8 cellular contexts compared by ENCODE assay signal in the genomic region with DNA sequence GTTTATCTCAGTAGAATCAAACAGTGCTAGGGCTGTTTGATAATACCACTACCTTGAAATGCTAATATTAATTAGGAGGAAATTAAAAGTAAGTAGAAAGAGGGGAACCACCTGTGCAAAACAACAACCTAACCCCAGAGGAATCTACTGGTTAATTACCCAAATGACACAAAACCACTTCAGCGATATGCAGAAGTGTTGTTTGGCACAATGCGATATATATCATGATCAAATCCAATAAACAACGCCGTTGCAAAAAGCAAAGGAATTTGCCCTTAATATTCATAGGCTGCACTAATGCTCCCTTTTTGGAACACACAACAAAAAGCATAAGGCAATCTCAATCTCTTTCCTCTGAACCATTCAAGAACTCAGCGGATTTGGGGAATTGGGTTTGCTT. TPM values are rescaled to one million over a fixed set of nuclear protein-coding genes. Genes with fewer than 3 reads are reported as not detected.
DNase-seq lines count a peak whose midpoint lies in the region; ATAC-seq and TF ChIP-seq lines count a peak whose summit lies in the region.

No MANE protein-coding gene starts in this region.

- POLR2A ChIA-PET in CD4-positive, alpha-beta memory T cell (lab: Charles Lee; ENCODE audit: partially characterized antibody): interaction anchor here (0.6 kb wide), 1 partner anchor 443 kb away, joined by 3 read pairs; no protein-coding TSS in a partner anchor

- H3K4me3 Mint-ChIP-seq in CD4-positive, alpha-beta memory T cell: peak overlapping the region in 7 of 8 donors; percentile 90 to 94 (median 93)
- peak overlapping the region; percentile 97 for H3K4me3 Mint-ChIP-seq in neural progenitor cell

- H3K4me1 Mint-ChIP-seq in CD4-positive, alpha-beta memory T cell: peaks cover 38 to 59% (median 51%) of the 10 kb centered on the region in 4 donors
- peaks cover 26% of the 10 kb centered on the region for H3K4me1 Mint-ChIP-seq in neural progenitor cell

- no peaks in the 10 kb centered on the region for H3K27me3 Mint-ChIP-seq in CD4-positive, alpha-beta memory T cell
- H3K27me3 Mint-ChIP-seq in neural progenitor cell (ENCODE audit: insufficient read depth, low read depth): peaks cover 2% of the 10 kb centered on the region

- no peak overlapping the region for H3K4me3 ChIP-seq in CD4-positive, alpha-beta memory T cell (ENCODE audit: low read length in 2 of 2)
- H3K4me3 ChIP-seq in Karpas-422 (ENCODE audit: low read length): peak overlapping the region; percentile 70
- H3K4me3 ChIP-seq in duodenal mucosa (ENCODE audit: low read depth in 1 of 2, low read length in 2 of 2): peak overlapping the region; percentile 87 to 97
- peak overlapping the region; percentile 91 for H3K4me3 ChIP-seq in neural progenitor cell

- H2AFZ ChIP-seq in Karpas-422 (ENCODE audit: low read length): no peak overlapping the region
- no peak overlapping the region for H2AFZ ChIP-seq in neural progenitor cell (replicated peaks)

- H3K79me2 ChIP-seq in Karpas-422 (ENCODE audit: low read length) (peaks cover 65% of the 10 kb centered on the region), neural progenitor cell (ENCODE audit: low read depth) (peaks cover 65% of the 10 kb centered on the region)

- H3K27me3 ChIP-seq in CD4-positive, alpha-beta memory T cell (ENCODE audit: insufficient read depth, low read length): no peaks in the 10 kb centered on the region
- H3K27me3 ChIP-seq in Karpas-422 (ENCODE audit: low read length) (no peaks in the 10 kb centered on the region), duodenal mucosa (ENCODE audit: control insufficient read depth in 1 of 2, insufficient read depth in 2 of 2, low read length in 2 of 2) (no peaks in the 10 kb centered on the region), neural progenitor cell (peaks cover 10% of the 10 kb centered on the region)

- peaks cover 4% of the 10 kb centered on the region; the same call in 1 of the 2 replicates for H4K20me1 ChIP-seq in Karpas-422 (ENCODE audit: insufficient read depth, low read depth, low read length)
- peaks cover 55% of the 10 kb centered on the region for H4K20me1 ChIP-seq in neural progenitor cell (ENCODE audit: low read depth)

- no peaks in the 10 kb centered on the region for H3K9me2 ChIP-seq in Karpas-422 (replicated peaks; ENCODE audit: insufficient read depth, low read length)

- intact Hi-C loops in CD4-positive, alpha-beta memory T cell (cut with micrococcal nuclease): loop anchor here (1.0 to 10.0 kb wide), 2 partner anchors 138 to 896 kb away; a partner anchor contains a TSS

- no peaks in the 10 kb centered on the region for H3K36me3 ChIP-seq in CD4-positive, alpha-beta memory T cell (ENCODE audit: insufficient read depth, low read length)
- H3K36me3 ChIP-seq in Karpas-422 (ENCODE audit: insufficient read depth, low read length): peaks cover 9% of the 10 kb centered on the region; the same call in 1 of the 2 replicates
- no peaks in the 10 kb centered on the region for H3K36me3 ChIP-seq in duodenal mucosa (ENCODE audit: control insufficient read depth in 1 of 2, insufficient read depth in 2 of 2, low read length in 2 of 2)
- H3K36me3 ChIP-seq in neural progenitor cell: no peaks in the 10 kb centered on the region

- H3K9ac ChIP-seq in Karpas-422 (ENCODE audit: low read length) (peak overlapping the region; percentile 89), duodenal mucosa (ENCODE audit: low read depth in 1 of 2, low read length in 2 of 2) (peak overlapping the region; percentile 79 to 83), neural progenitor cell (peak overlapping the region; percentile 90)

- CTCF ChIA-PET in CD4-positive, alpha-beta memory T cell (lab: Charles Lee; ENCODE audit: partially characterized antibody): interaction anchor here (1.7 kb wide), 1 partner anchor 665 kb away, joined by 4 read pairs; no protein-coding TSS in a partner anchor

- H3K27ac ChIP-seq in CD4-positive, alpha-beta memory T cell (ENCODE audit: low read depth, low read length): no peak overlapping the region
- H3K27ac ChIP-seq in Karpas-422 (ENCODE audit: low read length) (peak overlapping the region; percentile 48), duodenal mucosa (ENCODE audit: low read depth, low read length) (no peak overlapping the region), neural progenitor cell (no peak overlapping the region)

- H3K4me2 ChIP-seq in Karpas-422 (ENCODE audit: low read depth, low read length, poor library complexity, severe bottlenecking): peak overlapping the region; percentile 88
- H3K4me2 ChIP-seq in neural progenitor cell: peak overlapping the region; percentile 91

- no peaks in the 10 kb centered on the region for H3K9me3 Mint-ChIP-seq in CD4-positive, alpha-beta memory T cell
- no peaks in the 10 kb centered on the region for H3K9me3 Mint-ChIP-seq in neural progenitor cell

- peak overlapping the region in 6 of 7 donors; percentile 17 to 90 (median 64) for H3K27ac Mint-ChIP-seq in CD4-positive, alpha-beta memory T cell
- H3K27ac Mint-ChIP-seq in neural progenitor cell: no peak overlapping the region

- H3K9me3 ChIP-seq in CD4-positive, alpha-beta memory T cell (ENCODE audit: control insufficient read depth in 1 of 2, low read length in 2 of 2): no peaks in the 10 kb centered on the region
- H3K9me3 ChIP-seq in Karpas-422 (ENCODE audit: low read length): no peaks in the 10 kb centered on the region
- H3K9me3 ChIP-seq in duodenal mucosa (ENCODE audit: control insufficient read depth in 1 of 2, low read length in 2 of 2): no peaks in the 10 kb centered on the region
- no peaks in the 10 kb centered on the region for H3K9me3 ChIP-seq in neural progenitor cell (ENCODE audit: low read depth)

- peaks cover 6% of the 10 kb centered on the region for H3F3A ChIP-seq in neural progenitor cell (ENCODE audit: low read depth)

- DNase-seq in CD4-positive, alpha-beta memory T cell: no peak
- peak; percentile 55 for DNase-seq in Karpas-422
- DNase-seq in neural progenitor cell (ENCODE audit: low spot score): no peak
- DNase-seq in inferior parietal cortex (ENCODE audit: extremely low spot score): no peak
- no peak for DNase-seq in omental fat pad (ENCODE audit: low spot score)

- H3K36me3 Mint-ChIP-seq in CD4-positive, alpha-beta memory T cell: peaks cover 1 to 4% of the 10 kb centered on the region in 2 donors
- peaks cover 13% of the 10 kb centered on the region for H3K36me3 Mint-ChIP-seq in neural progenitor cell

- no peak for TF ChIP-seq CTCF in neural progenitor cell (IDR thresholded peaks at IDR 0.05)
- TF ChIP-seq CTCF in omental fat pad (IDR thresholded peaks at IDR 0.05): no peak

- ATAC-seq in omental fat pad (ENCODE audit: low FRiP score) (no peak), GM18519 (IDR thresholded peaks at IDR 0.05; ENCODE audit: low FRiP score, unreplicated experiment) (no peak), GM21737 (IDR thresholded peaks at IDR 0.05; ENCODE audit: unreplicated experiment) (no peak)

- H3K4me1 ChIP-seq in CD4-positive, alpha-beta memory T cell (ENCODE audit: insufficient read depth, low read length): peaks cover 46% of the 10 kb centered on the region
- H3K4me1 ChIP-seq in Karpas-422 (ENCODE audit: low read length) (peaks cover 50% of the 10 kb centered on the region), duodenal mucosa (ENCODE audit: control insufficient read depth in 1 of 2, insufficient read depth in 2 of 2, low read length in 2 of 2) (peaks cover 22 to 34% of the 10 kb centered on the region in 2 donors), neural progenitor cell (peaks cover 19% of the 10 kb centered on the region)

RNA-seq across cellular contexts. Expression of a gene that starts 1.6 kb away (rescaled TPM):
- 10 to 100 TPM; 42.6 to 43.0 TPM for total RNA-seq in CD4-positive, alpha-beta memory T cell
- polyA plus RNA-seq in CD4-positive, alpha-beta memory T cell: 10 to 100 TPM in 1 of 2 donors, 1 to 10 TPM in 1; 5.9 to 20.4 TPM
- total RNA-seq in Karpas-422 (2014; rRNA removed; shearing (Covaris generic); ENCODE audit: low replicate concordance): 73.5 and 127 TPM in 2 replicates
- total RNA-seq in neural progenitor cell (ENCODE audit: low replicate concordance): 114 and 122 TPM in 2 replicates
- 100 to 1,000 TPM in 2 of 4 donors, 10 to 100 TPM in 2; 78.9 to 161 (median 101) TPM for total RNA-seq in omental fat pad

RNA-seq across cellular contexts. Expression of a gene that starts 29.2 kb away (rescaled TPM):
- 1 to 10 TPM in 1 of 2 experiments, under 1 TPM in 1; 0.64 to 1.6 TPM for total RNA-seq in CD4-positive, alpha-beta memory T cell
- 1 to 10 TPM; 1.6 to 2.1 TPM for polyA plus RNA-seq in CD4-positive, alpha-beta memory T cell
- 0.18 and 3.3 TPM in 2 replicates for total RNA-seq in Karpas-422 (2014; rRNA removed; shearing (Covaris generic); ENCODE audit: low replicate concordance)
- 7.3 and 11.8 TPM in 2 replicates for total RNA-seq in neural progenitor cell (ENCODE audit: low replicate concordance)
- total RNA-seq in omental fat pad: 10 to 100 TPM in 1 of 4 donors, 1 to 10 TPM in 3; 3.6 to 11.3 (median 5.6) TPM

Comparison
In these comparisons a context has a peak if more than half of its experiments do, and no peak if none do; other contexts are left out.
1. H3K4me3 ChIP-seq: peak in Karpas-422 (single experiment), duodenal mucosa (2 of 2) and neural progenitor cell (single experiment); none in CD4-positive, alpha-beta memory T cell (0 of 2).
2. Peak in every context shown above with its lines, with median percentiles within 50 percentile points of each other: H3K9ac ChIP-seq.